In genomic region chr17:7852262-7852670, GRCh38 we compare ENCODE assay signal across 9 cellular contexts. TPM values are rescaled to one million over a fixed set of nuclear protein-coding genes. Genes with fewer than 3 reads are reported as not detected.
DNase-seq lines count a peak whose midpoint lies in the region; ATAC-seq and TF ChIP-seq lines count a peak whose summit lies in the region.
"Had no signal": no experiment of that assay in that cellular context is flagged by ENCODE, and none has a peak within 500 bp of the region (broad histone marks: within the 10 kb centered on the region; RNA-seq: fewer than 3 reads in every experiment).

No MANE protein-coding gene starts in this region.

- H3K27me3 ChIP-seq in PC-9 (ENCODE audit: insufficient read depth, low read depth): no peaks in the 10 kb centered on the region
- H3K27me3 ChIP-seq: BE2C had no signal

- no peak for ATAC-seq in natural killer cell
- ATAC-seq in natural killer cell treated with Interleukin-12 subunit alpha and Interleukin-12 subunit beta and Interleukin-15 and Interleukin-18, amount 100 ng/mL, for 72 hours: no peak
- no peak for ATAC-seq in left colon

- no peaks in the 10 kb centered on the region for H3K27me3 Mint-ChIP-seq in natural killer cell (ENCODE audit: low read depth in 2 of 2)
- no peaks in the 10 kb centered on the region for H3K27me3 Mint-ChIP-seq in natural killer cell treated with Interleukin-12 subunit alpha and Interleukin-12 subunit beta and Interleukin-15 and Interleukin-18, amount 100 ng/mL, for 72 hours
- no peaks in the 10 kb centered on the region for H3K27me3 Mint-ChIP-seq in activated CD4-positive, alpha-beta memory T cell treated with anti-CD3 and anti-CD28 coated beads, Interleukin-2, amount 10 ng/mL, durations not matched to agents 7 days and 5 days

- H3K4me1 Mint-ChIP-seq in natural killer cell: peaks cover 12 to 18% of the 10 kb centered on the region in 2 donors
- H3K4me1 Mint-ChIP-seq in natural killer cell treated with Interleukin-12 subunit alpha and Interleukin-12 subunit beta and Interleukin-15 and Interleukin-18, amount 100 ng/mL, for 72 hours (ENCODE audit: low read depth in 2 of 2): peaks cover 6 to 24% of the 10 kb centered on the region in 2 donors
- H3K4me1 Mint-ChIP-seq in activated CD4-positive, alpha-beta memory T cell treated with anti-CD3 and anti-CD28 coated beads, Interleukin-2, amount 10 ng/mL, durations not matched to agents 7 days and 5 days: peaks cover 34% of the 10 kb centered on the region

- no peak overlapping the region for H3K4me2 ChIP-seq in PC-9

- H3K9me3 ChIP-seq in PC-9 (ENCODE audit: insufficient read depth, low read depth): no peaks in the 10 kb centered on the region
- H3K9me3 ChIP-seq: BE2C had no signal

- H3K36me3 Mint-ChIP-seq in natural killer cell: no peaks in the 10 kb centered on the region
- H3K36me3 Mint-ChIP-seq in natural killer cell treated with Interleukin-12 subunit alpha and Interleukin-12 subunit beta and Interleukin-15 and Interleukin-18, amount 100 ng/mL, for 72 hours: no peaks in the 10 kb centered on the region
- peaks cover 6% of the 10 kb centered on the region for H3K36me3 Mint-ChIP-seq in activated CD4-positive, alpha-beta memory T cell treated with anti-CD3 and anti-CD28 coated beads, Interleukin-2, amount 10 ng/mL, durations not matched to agents 7 days and 5 days (ENCODE audit: low read depth)

- DNase-seq in natural killer cell (no peak), left colon (peak; percentile 38 to 42), PC-9 (no peak), HUDEP-2 (lab: John Stamatoyannopoulos, UW; ENCODE audit: unreplicated experiment in 76 of 76) (no peak)
- DNase-seq in natural killer cell treated with Interleukin-12 subunit alpha and Interleukin-12 subunit beta and Interleukin-15 and Interleukin-18, amount 100 ng/mL, for 72 hours (ENCODE audit: low spot score): no peak
- DNase-seq in activated CD4-positive, alpha-beta memory T cell treated with anti-CD3 and anti-CD28 coated beads, Interleukin-2, amount 10 ng/mL, durations not matched to agents 7 days and 5 days: peak; percentile 17
- DNase-seq in effector CD4-positive, alpha-beta T cell: no peak

- no peaks in the 10 kb centered on the region for H3K79me2 ChIP-seq in PC-9 (ENCODE audit: low read depth)

- POLR2A ChIA-PET in activated CD4-positive, alpha-beta memory T cell treated with anti-CD3 and anti-CD28 coated beads, Interleukin-2, amount 10 ng/mL, durations not matched to agents 7 days and 5 days (lab: Charles Lee): interaction anchor here (4.0 kb wide), 1 partner anchor 16 kb away, joined by 30 read pairs; the partner anchor contains the start of gene KDM6B
- POLR2A ChIA-PET in PC-9 (lab: Charles Lee; ENCODE audit: unreplicated experiment): no interaction called here

- H3K36me3 ChIP-seq in PC-9 (ENCODE audit: low read depth): no peaks in the 10 kb centered on the region

- peaks cover 6% of the 10 kb centered on the region; the same call in 1 of the 2 replicates for H3K4me1 ChIP-seq in PC-9 (replicated peaks; ENCODE audit: insufficient read depth)

- H3K4me3 ChIP-seq in PC-9: no peak overlapping the region

- TF ChIP-seq CTCF in natural killer cell (IDR thresholded peaks at IDR 0.05) (no peak), PC-9 (conservative IDR thresholded peaks at IDR 0.05) (no peak)

- no peak overlapping the region for H2AFZ ChIP-seq in PC-9

- H3K27ac ChIP-seq in temporal lobe (ENCODE audit: low read depth, low read length): peak overlapping the region; percentile 40
- no peak overlapping the region for H3K27ac ChIP-seq in PC-9

- H3K9me2 ChIP-seq in PC-9 (ENCODE audit: insufficient read depth): no peaks in the 10 kb centered on the region

- intact Hi-C loops in natural killer cell (cut with micrococcal nuclease) (loop anchor here (10.0 kb wide), 1 partner anchor 107 kb away; no protein-coding TSS in a partner anchor), left colon (cut with DNase I, micrococcal nuclease) (loop anchor here in 1 of 2 donors (5.0 kb wide), 1 partner anchor 110 kb away; no protein-coding TSS in a partner anchor), PC-9 (cut with micrococcal nuclease; ENCODE audit: unreplicated experiment) (loop anchor here (10.0 kb wide), 1 partner anchor 267 kb away; the partner anchor contains the start of gene MPDU1)

- peak overlapping the region; percentile 74 to 83 for H3K27ac Mint-ChIP-seq in natural killer cell
- H3K27ac Mint-ChIP-seq in natural killer cell treated with Interleukin-12 subunit alpha and Interleukin-12 subunit beta and Interleukin-15 and Interleukin-18, amount 100 ng/mL, for 72 hours: no peak overlapping the region
- no peak overlapping the region for H3K27ac Mint-ChIP-seq in activated CD4-positive, alpha-beta memory T cell treated with anti-CD3 and anti-CD28 coated beads, Interleukin-2, amount 10 ng/mL, durations not matched to agents 7 days and 5 days

- CTCF ChIA-PET in activated CD4-positive, alpha-beta memory T cell treated with anti-CD3 and anti-CD28 coated beads, Interleukin-2, amount 10 ng/mL, durations not matched to agents 7 days and 5 days (lab: Charles Lee): interaction anchor here (1.6 to 2.7 kb wide), 2 partner anchors 18 to 27 kb away, joined by 7 to 34 read pairs; partner anchors contain the start of gene KDM6B
- CTCF ChIA-PET in PC-9 (lab: Charles Lee): no interaction called here

- H4K20me1 ChIP-seq in PC-9 (ENCODE audit: insufficient read depth): no peaks in the 10 kb centered on the region

- BruUV-seq in PC-9 (replicated peaks; lab: Mats Ljungman, UMichigan): no TSS peak

- H3F3A ChIP-seq in PC-9 (ENCODE audit: insufficient read depth, low read depth): peaks cover 11% of the 10 kb centered on the region

- H3K4me3 Mint-ChIP-seq in natural killer cell: peak overlapping the region; percentile 67
- H3K4me3 Mint-ChIP-seq in natural killer cell treated with Interleukin-12 subunit alpha and Interleukin-12 subunit beta and Interleukin-15 and Interleukin-18, amount 100 ng/mL, for 72 hours: no peak overlapping the region
- no peak overlapping the region for H3K4me3 Mint-ChIP-seq in activated CD4-positive, alpha-beta memory T cell treated with anti-CD3 and anti-CD28 coated beads, Interleukin-2, amount 10 ng/mL, durations not matched to agents 7 days and 5 days

- H3K9me3 Mint-ChIP-seq in natural killer cell: no peaks in the 10 kb centered on the region
- H3K9me3 Mint-ChIP-seq in natural killer cell treated with Interleukin-12 subunit alpha and Interleukin-12 subunit beta and Interleukin-15 and Interleukin-18, amount 100 ng/mL, for 72 hours: no peaks in the 10 kb centered on the region
- H3K9me3 Mint-ChIP-seq in activated CD4-positive, alpha-beta memory T cell treated with anti-CD3 and anti-CD28 coated beads, Interleukin-2, amount 10 ng/mL, durations not matched to agents 7 days and 5 days: no peaks in the 10 kb centered on the region

RNA-seq across cellular contexts. Expression of gene TMEM88, which starts 2.6 kb away (rescaled TPM):
- total RNA-seq in natural killer cell (10 to 100 TPM; 12.7 to 45.5 (median 27.6) TPM), left colon (1 to 10 TPM; 3.8 to 6.1 TPM), temporal lobe (0.49 TPM), PC-9 (2021) (3.1 and 3.4 TPM in 2 replicates)
- total RNA-seq in natural killer cell treated with Interleukin-12 subunit alpha and Interleukin-12 subunit beta and Interleukin-15 and Interleukin-18, amount 100 ng/mL, for 72 hours: 1 to 10 TPM; 2.4 to 2.7 TPM
- total RNA-seq in activated CD4-positive, alpha-beta memory T cell treated with anti-CD3 and anti-CD28 coated beads, Interleukin-2, amount 10 ng/mL, durations not matched to agents 7 days and 5 days: 1 to 10 TPM in 1 of 2 experiments, under 1 TPM in 1; 0.78 to 1.5 TPM

RNA-seq across cellular contexts. Expression of gene NAA38, which starts 5.1 kb away (rescaled TPM):
- 10 to 100 TPM; 35.9 to 40.3 (median 37.3) TPM for total RNA-seq in natural killer cell
- 100 to 1,000 TPM in 1 of 2 donors, 10 to 100 TPM in 1; 54.1 to 105 TPM for total RNA-seq in natural killer cell treated with Interleukin-12 subunit alpha and Interleukin-12 subunit beta and Interleukin-15 and Interleukin-18, amount 100 ng/mL, for 72 hours
- total RNA-seq in activated CD4-positive, alpha-beta memory T cell treated with anti-CD3 and anti-CD28 coated beads, Interleukin-2, amount 10 ng/mL, durations not matched to agents 7 days and 5 days: 10 to 100 TPM; 69.8 to 76.9 TPM
- total RNA-seq in left colon: 10 to 100 TPM; 49.7 to 83.0 TPM
- 25.8 TPM for total RNA-seq in temporal lobe
- total RNA-seq in PC-9 (2021): 159 and 176 TPM in 2 replicates

RNA-seq across cellular contexts. Expression of gene CYB5D1, which starts 5.5 kb away (rescaled TPM):
- 10 to 100 TPM; 11.0 to 18.3 (median 11.5) TPM for total RNA-seq in natural killer cell
- 10 to 100 TPM; 11.3 to 12.9 TPM for total RNA-seq in natural killer cell treated with Interleukin-12 subunit alpha and Interleukin-12 subunit beta and Interleukin-15 and Interleukin-18, amount 100 ng/mL, for 72 hours
- total RNA-seq in activated CD4-positive, alpha-beta memory T cell treated with anti-CD3 and anti-CD28 coated beads, Interleukin-2, amount 10 ng/mL, durations not matched to agents 7 days and 5 days: 1 to 10 TPM; 5.3 to 7.5 TPM
- 1 to 10 TPM; 8.3 to 9.0 TPM for total RNA-seq in left colon
- total RNA-seq in temporal lobe: 9.6 TPM
- total RNA-seq in PC-9 (2021): 14.3 and 22.0 TPM in 2 replicates

RNA-seq across cellular contexts. Expression of gene KDM6B, which starts 18.2 kb away (rescaled TPM):
- total RNA-seq in natural killer cell (100 to 1,000 TPM; 104 to 165 (median 149) TPM), left colon (10 to 100 TPM; 49.5 to 50.4 TPM), temporal lobe (16.2 TPM), PC-9 (2021) (41.3 and 41.8 TPM in 2 replicates)
- 10 to 100 TPM; 52.0 to 67.6 TPM for total RNA-seq in natural killer cell treated with Interleukin-12 subunit alpha and Interleukin-12 subunit beta and Interleukin-15 and Interleukin-18, amount 100 ng/mL, for 72 hours
- 10 to 100 TPM; 20.9 to 23.7 TPM for total RNA-seq in activated CD4-positive, alpha-beta memory T cell treated with anti-CD3 and anti-CD28 coated beads, Interleukin-2, amount 10 ng/mL, durations not matched to agents 7 days and 5 days

RNA-seq across cellular contexts. Expression of gene CHD3, which starts 36.3 kb away (rescaled TPM):
- total RNA-seq in natural killer cell (100 to 1,000 TPM; 215 to 275 (median 218) TPM), left colon (10 to 100 TPM; 51.3 to 51.9 TPM), temporal lobe (285 TPM), PC-9 (2021) (197 and 219 TPM in 2 replicates)
- total RNA-seq in natural killer cell treated with Interleukin-12 subunit alpha and Interleukin-12 subunit beta and Interleukin-15 and Interleukin-18, amount 100 ng/mL, for 72 hours: 100 to 1,000 TPM; 106 to 192 TPM
- 100 to 1,000 TPM; 127 to 131 TPM for total RNA-seq in activated CD4-positive, alpha-beta memory T cell treated with anti-CD3 and anti-CD28 coated beads, Interleukin-2, amount 10 ng/mL, durations not matched to agents 7 days and 5 days

Comparison
In these comparisons a context has a peak if more than half of its experiments do, and no peak if none do; other contexts are left out.
1. H3K27ac Mint-ChIP-seq: peak in natural killer cell (2 of 2); none in natural killer cell treated with Interleukin-12 subunit alpha and Interleukin-12 subunit beta and Interleukin-15 and Interleukin-18, amount 100 ng/mL, for 72 hours (0 of 2) and activated CD4-positive, alpha-beta memory T cell treated with anti-CD3 and anti-CD28 coated beads, Interleukin-2, amount 10 ng/mL, durations not matched to agents 7 days and 5 days (single experiment).
2. DNase-seq: peak in activated CD4-positive, alpha-beta memory T cell treated with anti-CD3 and anti-CD28 coated beads, Interleukin-2, amount 10 ng/mL, durations not matched to agents 7 days and 5 days (single experiment) and left colon (2 of 2); none in natural killer cell (single experiment), natural killer cell treated with Interleukin-12 subunit alpha and Interleukin-12 subunit beta and Interleukin-15 and Interleukin-18, amount 100 ng/mL, for 72 hours (single experiment), PC-9 (0 of 2), effector CD4-positive, alpha-beta T cell (single experiment) and HUDEP-2 (0 of 76).